10 cellular contexts compared by ENCODE assay signal in the genomic region with DNA sequence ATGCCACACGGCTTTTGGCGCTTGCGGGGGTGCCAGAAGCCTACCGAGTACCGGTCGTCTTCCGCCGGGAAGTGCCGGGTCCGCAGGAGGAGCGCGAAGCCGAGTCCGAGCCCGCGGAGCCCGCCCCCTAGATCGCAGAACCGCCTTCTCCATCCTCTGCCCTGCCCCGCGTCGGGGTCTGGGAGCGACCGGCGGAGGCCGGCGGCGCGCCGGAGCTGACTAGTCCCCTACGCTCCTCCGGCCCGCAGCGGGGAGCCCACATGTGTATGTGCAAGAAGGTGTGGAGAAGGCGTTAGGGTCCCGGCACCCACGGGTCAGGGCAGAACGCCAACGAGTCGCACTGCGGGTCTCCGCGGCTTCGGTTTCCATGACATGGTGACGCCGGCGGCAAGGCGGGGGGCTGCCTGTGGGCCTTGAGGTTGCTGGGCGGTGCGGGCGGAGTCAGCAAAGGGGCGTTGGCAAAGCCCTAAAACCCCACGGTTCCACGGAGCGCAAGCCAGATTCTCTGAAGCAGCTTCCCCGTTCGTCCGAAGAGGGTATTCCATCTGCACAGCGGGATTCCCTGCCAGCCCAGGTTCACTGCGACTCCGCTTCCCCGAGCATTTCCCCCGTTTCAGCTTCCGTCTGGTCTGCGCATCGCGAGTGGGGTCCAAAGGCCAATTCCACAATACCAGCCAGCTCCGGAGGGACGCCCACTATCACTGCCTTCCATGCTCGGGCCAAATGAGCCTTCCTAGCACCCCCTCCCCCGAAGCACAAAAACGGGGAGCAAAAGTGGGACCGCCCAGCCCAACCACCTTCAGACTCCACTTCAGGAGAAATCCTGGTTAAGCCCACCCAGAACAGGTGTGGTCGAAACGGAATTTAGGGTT. TPM values are rescaled to one million over a fixed set of nuclear protein-coding genes. Genes with fewer than 3 reads are reported as not detected.
DNase-seq lines count a peak whose midpoint lies in the region; ATAC-seq, FAIRE-seq and TF ChIP-seq lines count a peak whose summit lies in the region.
"Had no signal": no experiment of that assay in that cellular context is flagged by ENCODE, and none has a peak within 500 bp of the region (broad histone marks: within the 10 kb centered on the region; RNA-seq: fewer than 3 reads in every experiment).

No MANE protein-coding gene starts in this region.

- FAIRE-seq in D721Med (lab: Jason Lieb, UNC), result no peak

- H3K4me3 ChIP-seq in mesodermal cell (ENCODE audit: extremely low read depth, insufficient read depth, low read length, poor library complexity, severe bottlenecking), result peak overlapping the region; percentile 48

- H3K4me3 Mint-ChIP-seq in CD4-positive, alpha-beta T cell, result peak overlapping the region; percentile 77
- peak overlapping the region; percentile 40 for H3K4me3 Mint-ChIP-seq in activated naive CD8-positive, alpha-beta T cell treated with anti-CD3 and anti-CD28 coated beads, Interleukin-2, amount 50 U/mL, for 24 hours

- intact Hi-C loops in CD4-positive, alpha-beta T cell (cut with DNase I, micrococcal nuclease), result no loop called here

- no peak overlapping the region for H3K27ac ChIP-seq in CD4-positive, alpha-beta T cell (ENCODE audit: low read depth, low read length)
- H3K27ac ChIP-seq in mesodermal cell (ENCODE audit: low read depth, low read length, severe bottlenecking), result no peak overlapping the region
- H3K27ac ChIP-seq: tibial nerve had no signal

- H3K4me1 Mint-ChIP-seq in CD4-positive, alpha-beta T cell (ENCODE audit: low read depth), result peaks cover 79% of the 10 kb centered on the region
- H3K4me1 Mint-ChIP-seq in activated naive CD8-positive, alpha-beta T cell treated with anti-CD3 and anti-CD28 coated beads, Interleukin-2, amount 50 U/mL, for 24 hours, result peaks cover 58% of the 10 kb centered on the region

- H3K27me3 ChIP-seq in CD4-positive, alpha-beta T cell (ENCODE audit: control insufficient read depth, insufficient read depth, low read length), result peaks cover 99% of the 10 kb centered on the region

- H3K27me3 Mint-ChIP-seq in CD4-positive, alpha-beta T cell, result peaks cover 97% of the 10 kb centered on the region
- H3K27me3 Mint-ChIP-seq in activated naive CD8-positive, alpha-beta T cell treated with anti-CD3 and anti-CD28 coated beads, Interleukin-2, amount 50 U/mL, for 24 hours, result peaks cover 91% of the 10 kb centered on the region

- no peaks in the 10 kb centered on the region for H3K36me3 ChIP-seq in mesodermal cell (ENCODE audit: control insufficient read depth, insufficient read depth, low read length)
- H3K36me3 ChIP-seq: tibial nerve had no signal

- ATAC-seq in CD4-positive, alpha-beta T cell (ENCODE audit: poor library complexity), result no peak
- ATAC-seq in activated naive CD8-positive, alpha-beta T cell treated with anti-CD3 and anti-CD28 coated beads, Interleukin-2, amount 50 U/mL, for 24 hours, result no peak
- ATAC-seq in GM18907 (IDR thresholded peaks at IDR 0.05; ENCODE audit: unreplicated experiment) (no peak), HG02973 (IDR thresholded peaks at IDR 0.05; ENCODE audit: unreplicated experiment) (no peak)

- H3K4me1 ChIP-seq in mesodermal cell (ENCODE audit: control insufficient read depth, insufficient read depth, low read length, poor library complexity, severe bottlenecking), result peaks cover 52% of the 10 kb centered on the region

- POLR2A ChIA-PET in CD4-positive, alpha-beta T cell (lab: Charles Lee), result interaction anchor here (2.5 kb wide), 1 partner anchor 14 kb away, joined by 13 read pairs; the partner anchor contains the start of gene AATF
- POLR2A ChIA-PET in HEK293T (lab: Yijun Ruan, JAX), result interaction anchor here (1.1 kb wide), 1 partner anchor 14 kb away, joined by 4 read pairs; the partner anchor contains the start of gene AATF

- TF ChIP-seq CTCF in CD4-positive, alpha-beta T cell (IDR thresholded peaks at IDR 0.05), result no peak
- TF ChIP-seq CTCF in D721Med (IDR thresholded peaks at IDR 0.05; ENCODE audit: insufficient read depth, missing control alignments) (no peak), GM13977 (IDR thresholded peaks at IDR 0.05; ENCODE audit: extremely low read depth, insufficient read depth, missing control alignments) (no peak)

- H3K27ac Mint-ChIP-seq in CD4-positive, alpha-beta T cell, result no peak overlapping the region
- H3K27ac Mint-ChIP-seq in activated naive CD8-positive, alpha-beta T cell treated with anti-CD3 and anti-CD28 coated beads, Interleukin-2, amount 50 U/mL, for 24 hours, result no peak overlapping the region

- H3K9me3 Mint-ChIP-seq in CD4-positive, alpha-beta T cell, result no peaks in the 10 kb centered on the region
- H3K9me3 Mint-ChIP-seq in activated naive CD8-positive, alpha-beta T cell treated with anti-CD3 and anti-CD28 coated beads, Interleukin-2, amount 50 U/mL, for 24 hours, result no peaks in the 10 kb centered on the region

- no peaks in the 10 kb centered on the region for H3K36me3 Mint-ChIP-seq in CD4-positive, alpha-beta T cell (ENCODE audit: low read depth)
- H3K36me3 Mint-ChIP-seq in activated naive CD8-positive, alpha-beta T cell treated with anti-CD3 and anti-CD28 coated beads, Interleukin-2, amount 50 U/mL, for 24 hours (ENCODE audit: low read depth), result no peaks in the 10 kb centered on the region

- in situ Hi-C loops in GM13977 (cut with MboI; ENCODE audit: low pct_unique_long_range_greater_than_20kb, low sequenced_read_pairs, unreplicated experiment), result no loop called here

- WGBS in mesodermal cell (ENCODE audit: insufficient coverage in 2 of 2), 2 experiments, result 0 to 1% methylated on average over 61 to 63 of the region's 75 CpGs

- DNase-seq in CD4-positive, alpha-beta T cell, result peak in 1 of 10 experiments; percentile 25
- DNase-seq in HEK293T (ENCODE audit: extremely low spot score) (peak; percentile 43), D721Med (ENCODE audit: insufficient read length, low spot score) (no peak), GM13977 (ENCODE audit: low spot score) (no peak)
- DNase-seq in activated naive CD8-positive, alpha-beta T cell treated with anti-CD3 and anti-CD28 coated beads, Interleukin-2, amount 50 U/mL, for 24 hours, result peak; percentile 22

- CTCF ChIA-PET in CD4-positive, alpha-beta T cell (lab: Charles Lee), result interaction anchor here (1.2 kb wide), 1 partner anchor 13 kb away, joined by 3 read pairs; no protein-coding TSS in a partner anchor
- CTCF ChIA-PET in HEK293T (lab: Yijun Ruan, JAX), result no interaction called here

- no peaks in the 10 kb centered on the region for H3K9me3 ChIP-seq in CD4-positive, alpha-beta T cell (ENCODE audit: control insufficient read depth, low read length)
- H3K9me3 ChIP-seq in mesodermal cell (ENCODE audit: control insufficient read depth, low read length), result no peaks in the 10 kb centered on the region
- H3K9me3 ChIP-seq: tibial nerve had no signal

TF ChIP-seq in HEK293T, 16 proteins besides CTCF, POLR2A, EP300 and RAD21:
- TF ChIP-seq ARNT (IDR thresholded peaks at IDR 0.05) (no peak), FOXA1 (IDR thresholded peaks at IDR 0.05) (no peak), FOXK2 (IDR thresholded peaks at IDR 0.05) (no peak)

RNA-seq across cellular contexts. Expression of gene LHX1, which starts 2.3 kb away (rescaled TPM):
- total RNA-seq in CD4-positive, alpha-beta T cell, result not detected
- polyA plus RNA-seq in mesodermal cell (2013, experiment 1 of 2), result 3.7 TPM
- polyA plus RNA-seq in mesodermal cell (2013, experiment 2 of 2), result 2.6 TPM
- total RNA-seq: mononuclear cell, tibial nerve had no signal

RNA-seq across cellular contexts. Expression of gene AATF, which starts 13.8 kb away (rescaled TPM):
- total RNA-seq in CD4-positive, alpha-beta T cell, result 10 to 100 TPM; 40.3 to 40.8 TPM
- 32.4 TPM for polyA plus RNA-seq in mesodermal cell (2013, experiment 1 of 2)
- 28.9 TPM for polyA plus RNA-seq in mesodermal cell (2013, experiment 2 of 2)

Comparison
In these comparisons a context has a peak if more than half of its experiments do, and no peak if none do; other contexts are left out.
1. DNase-seq: peak in HEK293T (single experiment) and activated naive CD8-positive, alpha-beta T cell treated with anti-CD3 and anti-CD28 coated beads, Interleukin-2, amount 50 U/mL, for 24 hours (single experiment); none in D721Med (single experiment) and GM13977 (single experiment).